25 cellular contexts compared by ENCODE assay signal in genomic region chr10:964988-965417, GRCh38. TPM values are rescaled to one million over a fixed set of nuclear protein-coding genes. Genes with fewer than 3 reads are reported as not detected.
DNase-seq lines count a peak whose midpoint lies in the region; ATAC-seq, FAIRE-seq and TF ChIP-seq lines count a peak whose summit lies in the region.
"Had no signal": no experiment of that assay in that cellular context is flagged by ENCODE, and none has a peak within 500 bp of the region (broad histone marks: within the 10 kb centered on the region; RNA-seq: fewer than 3 reads in every experiment).

No MANE protein-coding gene starts in this region.

- no peak for FAIRE-seq in HepG2 (lab: Jason Lieb, UNC)
- FAIRE-seq: A204.1, D721Med, GM12878, GM19239, H54 had no signal

- no peak for TF ChIP-seq EP300 in HepG2 (IDR thresholded peaks at IDR 0.05; ENCODE audit: low read depth in 2 of 2, low read length in 2 of 2)
- TF ChIP-seq EP300 in HepG2 (CRISPR knock-in tag; IDR thresholded peaks at IDR 0.05; ENCODE audit: borderline replicate concordance), result no peak

- H3K9me3 Mint-ChIP-seq in immature natural killer cell, result no peaks in the 10 kb centered on the region
- H3K9me3 Mint-ChIP-seq: CD4-positive, alpha-beta T cell; CD8-positive, alpha-beta memory T cell; GM23338 had no signal

- no peak overlapping the region for H3K27ac Mint-ChIP-seq in immature natural killer cell
- H3K27ac Mint-ChIP-seq: CD4-positive, alpha-beta T cell; CD8-positive, alpha-beta memory T cell; GM23338 had no signal

- H3K36me3 Mint-ChIP-seq in immature natural killer cell, result no peaks in the 10 kb centered on the region
- H3K36me3 Mint-ChIP-seq: CD14-positive monocyte; CD8-positive, alpha-beta memory T cell had no signal

- POLR2A ChIA-PET in HepG2 (lab: Yijun Ruan, JAX), result no interaction called here

- H3K36me3 ChIP-seq in HepG2 (replicated peaks in 1 of 2; ENCODE audit: control insufficient read depth in 1 of 2, insufficient read depth in 2 of 2, low read length in 2 of 2) (no peaks in the 10 kb centered on the region), osteoblast (ENCODE audit: insufficient read depth, low read length) (no peaks in the 10 kb centered on the region), upper lobe of right lung (no peaks in the 10 kb centered on the region), vagina (no peaks in the 10 kb centered on the region)
- H3K36me3 ChIP-seq: BE2C; BLaER1 treated with 17β-estradiol and CSF1 and Interleukin-3, amounts not matched to agents 10 nM and 100 nM had no signal

- H3K27ac ChIP-seq in HepG2 (ENCODE audit: extremely low read length, insufficient read depth, low read length) (no peak overlapping the region), osteoblast (ENCODE audit: low read depth, low read length) (no peak overlapping the region), upper lobe of right lung (no peak overlapping the region), vagina (no peak overlapping the region)
- H3K27ac ChIP-seq: 22Rv1; BLaER1 treated with 17β-estradiol and CSF1 and Interleukin-3, amounts not matched to agents 10 nM and 100 nM had no signal

- BruUV-seq in HepG2 (replicated peaks; lab: Mats Ljungman, UMichigan), result no TSS peak

- peaks cover 3 to 52% of the 10 kb centered on the region in 2 experiments; a peak in 4 of 5 replicates for H3K27me3 ChIP-seq in HepG2 (ENCODE audit: control insufficient read depth in 1 of 2, insufficient read depth in 2 of 2, low read length in 2 of 2)
- no peaks in the 10 kb centered on the region for H3K27me3 ChIP-seq in osteoblast (ENCODE audit: insufficient read depth, low read length)
- H3K27me3 ChIP-seq in upper lobe of right lung, result no peaks in the 10 kb centered on the region
- no peaks in the 10 kb centered on the region for H3K27me3 ChIP-seq in vagina
- H3K27me3 ChIP-seq: BE2C; BLaER1 treated with 17β-estradiol and CSF1 and Interleukin-3, amounts not matched to agents 10 nM and 100 nM had no signal

- WGBS in HepG2 (ENCODE audit: low lambda C conversion rate), result 69% methylated on average over 3 of the region's 20 CpGs

- H3K4me1 ChIP-seq in HepG2 (ENCODE audit: insufficient read depth, low read length) (peaks cover 51% of the 10 kb centered on the region), osteoblast (ENCODE audit: insufficient read depth, low read length) (no peaks in the 10 kb centered on the region), upper lobe of right lung (peaks cover 9% of the 10 kb centered on the region), vagina (no peaks in the 10 kb centered on the region)
- H3K4me1 ChIP-seq: BE2C had no signal

- CTCF ChIA-PET in HepG2 (lab: Yijun Ruan, JAX; ENCODE audit: low intra/inter-chr PET ratio, low total read pairs), result no interaction called here

- H3K9me3 ChIP-seq in HepG2 (ENCODE audit: low read length) (no peaks in the 10 kb centered on the region), osteoblast (ENCODE audit: low read depth, low read length) (no peaks in the 10 kb centered on the region), upper lobe of right lung (no peaks in the 10 kb centered on the region), vagina (no peaks in the 10 kb centered on the region)
- H3K9me3 ChIP-seq: BE2C; BLaER1 treated with 17β-estradiol and CSF1 and Interleukin-3, amounts not matched to agents 10 nM and 100 nM had no signal

- intact Hi-C loops in HepG2 (cut with micrococcal nuclease; ENCODE audit: unreplicated experiment) (no loop called here), upper lobe of right lung (cut with DNase I) (no loop called here), vagina (cut with DNase I) (no loop called here)

- no peaks in the 10 kb centered on the region for H4K20me1 ChIP-seq in HepG2 (ENCODE audit: insufficient read depth, low read length)
- no peaks in the 10 kb centered on the region for H4K20me1 ChIP-seq in osteoblast (ENCODE audit: insufficient read depth, low read length)
- H4K20me1 ChIP-seq: BLaER1 treated with 17β-estradiol and CSF1 and Interleukin-3, amounts not matched to agents 10 nM and 100 nM had no signal

- peak overlapping the region; percentile 19 to 58 (median 27); a peak in 5 of 6 replicates for H3K4me3 ChIP-seq in HepG2 (replicated peaks in 1 of 3; ENCODE audit: insufficient read depth in 1 of 3, low read depth in 2 of 3, low read length in 3 of 3)
- no peak overlapping the region for H3K4me3 ChIP-seq in osteoblast (ENCODE audit: insufficient read depth, low read length)
- no peak overlapping the region for H3K4me3 ChIP-seq in upper lobe of right lung
- H3K4me3 ChIP-seq in vagina, result no peak overlapping the region
- H3K4me3 ChIP-seq: BLaER1 treated with 17β-estradiol and CSF1 and Interleukin-3, amounts not matched to agents 10 nM and 100 nM; GM12878; GM23338 had no signal

- peaks cover 4 to 18% (median 7%) of the 10 kb centered on the region in 3 donors for H3K27me3 Mint-ChIP-seq in immature natural killer cell (ENCODE audit: low read depth in 3 of 3)

- DNase-seq in activated effector memory CD4-positive, alpha-beta T cell treated with anti-CD3 and anti-CD28 coated beads, Interleukin-2, amount 50 U/mL, for 16 hours, result peak; percentile 49
- DNase-seq in activated effector memory CD4-positive, alpha-beta T cell treated with Interleukin-2 at 50 U/mL for 16 hours, result no peak
- DNase-seq in HepG2 (ENCODE audit: low spot score), result no peak
- peak; percentile 43 for DNase-seq in osteoblast (ENCODE audit: insufficient read length, low spot score, missing footprints)
- peak; percentile 47 for DNase-seq in upper lobe of right lung
- DNase-seq in immature natural killer cell, result no peak
- no peak for DNase-seq in vagina (ENCODE audit: extremely low spot score in 2 of 2)
- no peak for DNase-seq in activated CD8-positive, alpha-beta memory T cell treated with anti-CD3 and anti-CD28 coated beads, Interleukin-2, amount 50 U/mL, for 4 hours
- DNase-seq: BE2C; CD4-positive, alpha-beta T cell; CD8-positive, alpha-beta memory T cell; DMS 273 treated with DMSO at 0.1 percent for 48 hours; DMS79; EL; GDM1; HCEC 1CT had no signal

- H3K4me2 ChIP-seq in HepG2 (ENCODE audit: low read depth, low read length) (peak overlapping the region; percentile 80), osteoblast (ENCODE audit: insufficient read depth, low read length) (no peak overlapping the region)
- H3K4me2 ChIP-seq: BLaER1 treated with 17β-estradiol and CSF1 and Interleukin-3, amounts not matched to agents 10 nM and 100 nM; GM23338 had no signal

- no peak overlapping the region for H3K4me3 Mint-ChIP-seq in immature natural killer cell
- H3K4me3 Mint-ChIP-seq: CD14-positive monocyte; CD4-positive, alpha-beta T cell; CD8-positive, alpha-beta memory T cell; GM23338 had no signal

- TF ChIP-seq RAD21 in HepG2 (CRISPR knock-in tag; IDR thresholded peaks at IDR 0.05), result no peak

- peak; percentile 74 for ATAC-seq in HepG2
- ATAC-seq in upper lobe of right lung, result peak; percentile 9
- ATAC-seq: GM12878, GM23338 had no signal

- H3K4me1 Mint-ChIP-seq in immature natural killer cell, result no peaks in the 10 kb centered on the region
- H3K4me1 Mint-ChIP-seq: CD14-positive monocyte had no signal

- TF ChIP-seq CTCF in HepG2 (CRISPR knock-in tag; IDR thresholded peaks at IDR 0.05) (no peak), osteoblast (IDR thresholded peaks at IDR 0.05; ENCODE audit: extremely low read depth, low read depth, low read length) (no peak), upper lobe of right lung (IDR thresholded peaks at IDR 0.05) (no peak), vagina (IDR thresholded peaks at IDR 0.05) (no peak)

- no peak for TF ChIP-seq POLR2A in HepG2 (IDR thresholded peaks at IDR 0.05; ENCODE audit: insufficient read depth in 1 of 2, low read depth in 2 of 2, low read length in 2 of 2)
- TF ChIP-seq POLR2A in vagina (IDR thresholded peaks at IDR 0.05), result no peak

- H3K79me2 ChIP-seq in HepG2 (ENCODE audit: insufficient read depth, low read length) (no peaks in the 10 kb centered on the region), osteoblast (ENCODE audit: insufficient read depth, low read length) (no peaks in the 10 kb centered on the region)

- in situ Hi-C loops in HepG2 (cut with HindIII; ENCODE audit: extremely low pct_ligation_motif_present, low pct_unique_long_range_greater_than_20kb), result no loop called here

- 0 out of 2 replicates have a peak overlapping the region, but pooled peaks have one; percentile 12 for H3K9ac ChIP-seq in HepG2 (ENCODE audit: insufficient read depth, low read depth, low read length)
- H3K9ac ChIP-seq: BLaER1 treated with 17β-estradiol and CSF1 and Interleukin-3, amounts not matched to agents 10 nM and 100 nM had no signal

- H2AFZ ChIP-seq in HepG2 (ENCODE audit: low read length) (peak overlapping the region; percentile 73), osteoblast (ENCODE audit: low read length) (no peak overlapping the region)
- H2AFZ ChIP-seq: GM23338 had no signal

RNA-seq across cellular contexts. Expression of gene GTPBP4, which starts 23.2 kb away (rescaled TPM):
- total RNA-seq in HepG2 (2016; rRNA removed; fragmentation: Illumina TruSeq; extraction: Trizol) (85.5 and 101 TPM in 2 replicates), osteoblast (25.0 and 27.1 TPM in 2 replicates), upper lobe of right lung (36.5 TPM), vagina (24.8 TPM)
- 9.2 and 10.8 TPM in 2 replicates for total RNA-seq in HepG2 (2016; cell fraction: cytosol; rRNA removed; fragmentation: Illumina TruSeq; extraction: Trizol; ENCODE audit: low read depth)
- total RNA-seq in HepG2 (2016; cell fraction: insoluble cytoplasmic fraction; rRNA removed; fragmentation: Illumina TruSeq; extraction: Trizol), result 73.1 and 98.3 TPM in 2 replicates
- total RNA-seq in HepG2 (2016; cell fraction: membrane; rRNA removed; fragmentation: Illumina TruSeq; extraction: Trizol), result 17.2 and 23.2 TPM in 2 replicates
- total RNA-seq in HepG2 (2016; cell fraction: nucleus; rRNA removed; fragmentation: Illumina TruSeq; extraction: Trizol), result 61.0 and 70.2 TPM in 2 replicates
- polyA plus RNA-seq in HepG2 (2011; rRNA removed) (20.1 and 24.1 TPM in 2 replicates), immature natural killer cell (10 to 100 TPM; 10.5 to 22.5 (median 18.3) TPM)
- 9.2 and 11.6 TPM in 2 replicates for polyA plus RNA-seq in HepG2 (2011; cell fraction: cytosol; rRNA removed)
- 31.1 and 31.6 TPM in 2 replicates for polyA plus RNA-seq in HepG2 (2011; cell fraction: nucleus; rRNA removed)
- 37.7 and 40.3 TPM in 2 replicates for polyA plus RNA-seq in HepG2 (2012)
- 3.6 and 4.3 TPM in 2 replicates for polyA plus RNA-seq in HepG2 (2016; cell fraction: cytosol; fragmentation: Illumina TruSeq; extraction: Trizol; ENCODE audit: low read depth)
- 116 and 119 TPM in 2 replicates for polyA plus RNA-seq in HepG2 (2016; cell fraction: insoluble cytoplasmic fraction; fragmentation: Illumina TruSeq; extraction: Trizol; ENCODE audit: low read depth)
- 8.8 and 12.3 TPM in 2 replicates for polyA plus RNA-seq in HepG2 (2016; cell fraction: membrane; fragmentation: Illumina TruSeq; extraction: Trizol; ENCODE audit: low read depth)
- 109 and 116 TPM in 2 replicates for polyA plus RNA-seq in HepG2 (2016; cell fraction: nucleus; fragmentation: Illumina TruSeq; extraction: Trizol; ENCODE audit: insufficient read depth, low read depth)
- 35.4 and 59.3 TPM in 2 replicates for polyA minus RNA-seq in HepG2 (2011; rRNA and poly(A)+ RNA removed; ENCODE audit: low replicate concordance)
- 14.2 and 15.8 TPM in 2 replicates for polyA minus RNA-seq in HepG2 (2011; cell fraction: cytosol; rRNA and poly(A)+ RNA removed)
- 62.8 and 65.3 TPM in 2 replicates for polyA minus RNA-seq in HepG2 (2011; cell fraction: nucleus; rRNA and poly(A)+ RNA removed)

RNA-seq across cellular contexts. Expression of gene LARP4B, which starts 33.5 kb away (rescaled TPM):
- total RNA-seq in HepG2 (2016; rRNA removed; fragmentation: Illumina TruSeq; extraction: Trizol) (19.5 and 23.6 TPM in 2 replicates), osteoblast (44.5 and 46.0 TPM in 2 replicates), upper lobe of right lung (126 TPM), vagina (78.3 TPM)
- 14.7 and 23.0 TPM in 2 replicates for total RNA-seq in HepG2 (2016; cell fraction: cytosol; rRNA removed; fragmentation: Illumina TruSeq; extraction: Trizol; ENCODE audit: low read depth)
- 19.2 and 20.0 TPM in 2 replicates for total RNA-seq in HepG2 (2016; cell fraction: insoluble cytoplasmic fraction; rRNA removed; fragmentation: Illumina TruSeq; extraction: Trizol)
- 15.0 and 15.8 TPM in 2 replicates for total RNA-seq in HepG2 (2016; cell fraction: membrane; rRNA removed; fragmentation: Illumina TruSeq; extraction: Trizol)
- total RNA-seq in HepG2 (2016; cell fraction: nucleus; rRNA removed; fragmentation: Illumina TruSeq; extraction: Trizol), result 26.7 and 30.9 TPM in 2 replicates
- polyA plus RNA-seq in HepG2 (2011; rRNA removed) (29.4 and 30.2 TPM in 2 replicates), immature natural killer cell (10 to 100 TPM in 2 of 3 donors, 1 to 10 TPM in 1; 4.7 to 35.8 (median 13.3) TPM)
- 17.2 and 19.1 TPM in 2 replicates for polyA plus RNA-seq in HepG2 (2011; cell fraction: cytosol; rRNA removed)
- polyA plus RNA-seq in HepG2 (2011; cell fraction: nucleus; rRNA removed), result 47.0 and 50.9 TPM in 2 replicates
- polyA plus RNA-seq in HepG2 (2012), result 21.6 and 23.2 TPM in 2 replicates
- polyA plus RNA-seq in HepG2 (2016; cell fraction: cytosol; fragmentation: Illumina TruSeq; extraction: Trizol; ENCODE audit: low read depth), result 0.96 and 1.0 TPM in 2 replicates
- 20.6 and 24.1 TPM in 2 replicates for polyA plus RNA-seq in HepG2 (2016; cell fraction: insoluble cytoplasmic fraction; fragmentation: Illumina TruSeq; extraction: Trizol; ENCODE audit: low read depth)
- 4.4 and 4.9 TPM in 2 replicates for polyA plus RNA-seq in HepG2 (2016; cell fraction: membrane; fragmentation: Illumina TruSeq; extraction: Trizol; ENCODE audit: low read depth)
- 31.6 and 31.8 TPM in 2 replicates for polyA plus RNA-seq in HepG2 (2016; cell fraction: nucleus; fragmentation: Illumina TruSeq; extraction: Trizol; ENCODE audit: insufficient read depth, low read depth)
- 61.5 and 94.1 TPM in 2 replicates for polyA minus RNA-seq in HepG2 (2011; rRNA and poly(A)+ RNA removed; ENCODE audit: low replicate concordance)
- 27.4 and 36.0 TPM in 2 replicates for polyA minus RNA-seq in HepG2 (2011; cell fraction: cytosol; rRNA and poly(A)+ RNA removed)
- 92.4 and 94.1 TPM in 2 replicates for polyA minus RNA-seq in HepG2 (2011; cell fraction: nucleus; rRNA and poly(A)+ RNA removed)

Comparison
In these comparisons a context has a peak if more than half of its experiments do, and no peak if none do; other contexts are left out.
1. DNase-seq: peak in activated effector memory CD4-positive, alpha-beta T cell treated with anti-CD3 and anti-CD28 coated beads, Interleukin-2, amount 50 U/mL, for 16 hours (single experiment), osteoblast (single experiment) and upper lobe of right lung (single experiment); none in activated effector memory CD4-positive, alpha-beta T cell treated with Interleukin-2 at 50 U/mL for 16 hours (single experiment), HepG2 (single experiment), immature natural killer cell (0 of 3), vagina (0 of 2) and activated CD8-positive, alpha-beta memory T cell treated with anti-CD3 and anti-CD28 coated beads, Interleukin-2, amount 50 U/mL, for 4 hours (single experiment).
2. H3K4me3 ChIP-seq: peak in HepG2 (3 of 3); none in osteoblast (single experiment), upper lobe of right lung (single experiment) and vagina (0 of 2).